ENCODE assay signal across 23 cellular contexts in genomic region chr3:69272537-69272936, GRCh38.
A peak's percentile ranks its signal among the peaks of the same experiment; 100 is the strongest.
DNase-seq lines count a peak whose midpoint lies in the region; ATAC-seq, FAIRE-seq and TF ChIP-seq lines count a peak whose summit lies in the region.
"Had no signal": no experiment of that assay in that cellular context is flagged by ENCODE, and none has a peak within 500 bp of the region (broad histone marks: within the 10 kb centered on the region; RNA-seq: fewer than 3 reads in every experiment).

No MANE protein-coding gene starts in this region.

- no peak overlapping the region for H3K4me3 ChIP-seq in fibroblast of villous mesenchyme (ENCODE audit: low read depth, low read length)
- H3K4me3 ChIP-seq in retinal pigment epithelial cell (ENCODE audit: low read length): no peak overlapping the region
- H3K4me3 ChIP-seq: A549; BLaER1 treated with 17β-estradiol and CSF1 and Interleukin-3, amounts not matched to agents 10 nM and 100 nM; GM12878 had no signal

- TF ChIP-seq CTCF in D721Med (IDR thresholded peaks at IDR 0.05; ENCODE audit: insufficient read depth, missing control alignments): no peak
- TF ChIP-seq CTCF in fibroblast of villous mesenchyme (IDR thresholded peaks at IDR 0.05; ENCODE audit: insufficient read depth, low read depth, low read length): no peak
- no peak for TF ChIP-seq CTCF in retinal pigment epithelial cell (conservative IDR thresholded peaks at IDR 0.05; ENCODE audit: low read depth, low read length)

- peak; percentile 46 for FAIRE-seq in D721Med (lab: Jason Lieb, UNC)
- FAIRE-seq: A549, GM12878, GM12892, GM18507 had no signal

- DNase-seq in D721Med (ENCODE audit: insufficient read length, low spot score): no peak
- peak; percentile 64 for DNase-seq in fibroblast of villous mesenchyme (ENCODE audit: low read depth)
- DNase-seq in retinal pigment epithelial cell (ENCODE audit: low read depth): peak; percentile 74
- no peak for DNase-seq in NK-92 treated with Interleukin-12 subunit alpha and Interleukin-12 subunit beta, amount 100 ng/mL, for 24 hours (lab: John Stamatoyannopoulos, UW)
- no peak for DNase-seq in NCI-H187 (lab: John Stamatoyannopoulos, UW)
- DNase-seq: AML-193; Caco-2; Calu3; CD4-positive, alpha-beta T cell; CD8-positive, alpha-beta T cell; DMS 273 treated with DMSO at 0.1 percent for 48 hours; DMS153; DMS53; DMS79; DND-41; EL; GDM1 had no signal

- ATAC-seq in HG03571 (IDR thresholded peaks at IDR 0.05; ENCODE audit: unreplicated experiment): no peak
- ATAC-seq: A549; CD8-positive, alpha-beta T cell; GM12878 had no signal

Comparison
In these comparisons a context has a peak if more than half of its experiments do, and no peak if none do; other contexts are left out.
1. DNase-seq: peak in fibroblast of villous mesenchyme (single experiment) and retinal pigment epithelial cell (single experiment); none in D721Med (single experiment), NK-92 treated with Interleukin-12 subunit alpha and Interleukin-12 subunit beta, amount 100 ng/mL, for 24 hours (single experiment) and NCI-H187 (0 of 2).